18 cellular contexts compared by ENCODE assay signal in the genomic region with DNA sequence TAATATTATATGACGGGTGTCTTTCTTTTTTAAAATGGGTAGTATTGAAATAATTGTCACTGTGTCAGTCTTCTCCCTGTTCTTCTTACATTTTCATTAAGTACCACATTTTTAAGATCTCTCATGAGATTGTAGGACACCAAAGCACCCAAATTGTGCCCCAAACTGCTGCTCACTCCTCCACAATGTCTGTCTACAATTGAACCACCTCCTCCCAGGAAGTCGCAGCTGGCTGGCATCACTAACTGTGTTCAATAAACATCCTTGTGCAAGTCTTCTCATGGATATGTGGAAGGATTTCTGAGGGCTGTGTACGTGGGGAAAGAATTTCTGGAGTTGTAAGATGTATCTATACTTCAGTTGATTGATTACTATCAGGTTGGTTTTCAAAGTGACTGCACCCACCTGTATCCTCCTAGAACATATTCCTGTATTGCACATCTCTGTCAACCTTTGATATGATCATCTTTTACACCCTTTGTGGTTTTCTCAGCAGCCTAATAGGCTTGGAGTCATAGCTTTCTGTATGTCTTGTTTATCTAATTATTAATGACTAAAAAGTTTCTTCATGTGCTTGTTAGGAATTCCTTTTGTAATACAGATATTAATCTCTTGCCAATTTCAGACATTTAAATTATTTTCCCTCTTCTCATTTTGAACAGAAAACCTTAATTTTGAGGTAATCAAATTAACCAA.
A peak's percentile ranks its signal among the peaks of the same experiment; 100 is the strongest.
DNase-seq lines count a peak whose midpoint lies in the region; ATAC-seq, FAIRE-seq and TF ChIP-seq lines count a peak whose summit lies in the region.
"Had no signal": no experiment of that assay in that cellular context is flagged by ENCODE, and none has a peak within 500 bp of the region (broad histone marks: within the 10 kb centered on the region; RNA-seq: fewer than 3 reads in every experiment).

No MANE protein-coding gene starts in this region.

- no peaks in the 10 kb centered on the region for H3F3A ChIP-seq in DOHH2 (ENCODE audit: control insufficient read depth, insufficient read depth)
- 0 out of 2 replicates have a peak, but pooled peaks cover 15% of the 10 kb centered on the region for H3F3A ChIP-seq in GM23248 (ENCODE audit: insufficient read depth)

- H3K4me2 ChIP-seq in DOHH2 (ENCODE audit: low read length) (0 out of 2 replicates have a peak overlapping the region, but pooled peaks have one; percentile 0), GM23248 (ENCODE audit: unreplicated experiment) (peak overlapping the region; percentile 47), keratinocyte (ENCODE audit: control insufficient read depth, extremely low read depth, insufficient read depth, low read depth, low read length) (peak overlapping the region; percentile 38)
- H3K4me2 ChIP-seq: KMS-11 had no signal

- ATAC-seq in GM18505 (IDR thresholded peaks at IDR 0.05; ENCODE audit: unreplicated experiment): no peak
- ATAC-seq: activated naive CD8-positive, alpha-beta T cell treated with anti-CD3 and anti-CD28 coated beads, Interleukin-2, amount 50 U/mL, for 24 hours had no signal

- no peak for TF ChIP-seq POLR2A in GM18505 (IDR thresholded peaks at IDR 0.05; ENCODE audit: borderline replicate concordance, extremely low read depth, insufficient read depth, insufficient read length)

- no peaks in the 10 kb centered on the region for H3K79me2 ChIP-seq in DOHH2 (ENCODE audit: control insufficient read depth, low read length)
- no peaks in the 10 kb centered on the region for H3K79me2 ChIP-seq in GM23248 (ENCODE audit: insufficient read depth)
- H3K79me2 ChIP-seq in keratinocyte (ENCODE audit: control insufficient read depth, insufficient read depth, low read length): no peaks in the 10 kb centered on the region

- H3K36me3 ChIP-seq in DOHH2 (ENCODE audit: control insufficient read depth, low read length) (no peaks in the 10 kb centered on the region), GM23248 (ENCODE audit: low read depth) (no peaks in the 10 kb centered on the region), keratinocyte (ENCODE audit: control insufficient read depth in 2 of 2, extremely low read depth in 1 of 2, insufficient read depth in 2 of 2, low read length in 2 of 2) (no peaks in the 10 kb centered on the region)

- dilution Hi-C loops in keratinocyte (cut with MboI; ENCODE audit: extremely low pct_ligation_motif_present, low sequenced_read_pairs): no loop called here

- H3K27ac ChIP-seq in DOHH2 (ENCODE audit: low read depth, low read length) (no peak overlapping the region), GM23248 (peak overlapping the region; percentile 74), keratinocyte (ENCODE audit: control insufficient read depth, insufficient read depth, low read length) (peak overlapping the region; percentile 3), substantia nigra (ENCODE audit: low read depth, low read length, poor library complexity, severe bottlenecking) (no peak overlapping the region)
- H3K27ac ChIP-seq: KMS-11 had no signal

- H3K27me3 ChIP-seq in DOHH2 (ENCODE audit: control insufficient read depth, low read length) (no peaks in the 10 kb centered on the region), GM23248 (replicated peaks; ENCODE audit: insufficient read depth) (no peaks in the 10 kb centered on the region), keratinocyte (ENCODE audit: control insufficient read depth, extremely low read depth, insufficient read depth, low read length) (no peaks in the 10 kb centered on the region)

- 66 to 83% methylated on average over 3 of the region's 3 CpGs for WGBS in GM23248 (ENCODE audit: low coverage in 1 of 2, low lambda C conversion rate in 2 of 2, missing lambda C conversion rate in 2 of 2), 2 experiments

- CTCF ChIA-PET in GM10248 (lab: Yijun Ruan, JAX): no interaction called here

- TF ChIP-seq CTCF in DOHH2 (IDR thresholded peaks at IDR 0.05; ENCODE audit: low read depth, low read length, poor library complexity, severe bottlenecking) (no peak), keratinocyte (optimal IDR thresholded peaks at IDR 0.05 in 1 of 3, IDR thresholded peaks at IDR 0.05 in 1 of 3, conservative IDR thresholded peaks at IDR 0.05 in 1 of 3; ENCODE audit: extremely low read depth in 1 of 3, insufficient read depth in 2 of 3, low read length in 3 of 3) (no peak), GM10248 (IDR thresholded peaks at IDR 0.05; ENCODE audit: control extremely low read depth, extremely low read depth, low read depth, missing control alignments) (no peak)

- H3K4me1 ChIP-seq in DOHH2 (ENCODE audit: control insufficient read depth, low read length) (peaks cover 28% of the 10 kb centered on the region), GM23248 (ENCODE audit: insufficient read depth) (peaks cover 20% of the 10 kb centered on the region), keratinocyte (ENCODE audit: control insufficient read depth, extremely low read depth, insufficient read depth, low read length) (peaks cover 13% of the 10 kb centered on the region)

- in situ Hi-C loops in GM23248 (cut with MboI): no loop called here

- no peak overlapping the region for H3K9ac ChIP-seq in GM23248
- H3K9ac ChIP-seq in keratinocyte (ENCODE audit: control insufficient read depth, extremely low read depth, insufficient read depth, low read length): no peak overlapping the region
- H3K9ac ChIP-seq: KMS-11 had no signal

- H3K9me3 ChIP-seq in DOHH2 (ENCODE audit: control insufficient read depth, insufficient read depth, low read length): no peaks in the 10 kb centered on the region
- no peaks in the 10 kb centered on the region for H3K9me3 ChIP-seq in GM23248 (ENCODE audit: low read depth)
- no peaks in the 10 kb centered on the region for H3K9me3 ChIP-seq in keratinocyte (ENCODE audit: control insufficient read depth, low read depth, low read length)

- H2AFZ ChIP-seq in GM23248 (no peak overlapping the region), keratinocyte (ENCODE audit: control insufficient read depth, low read length) (no peak overlapping the region)

- DNase-seq in GM23248: peak; percentile 77
- peak; percentile 83 for DNase-seq in amniotic epithelial cell (ENCODE audit: low read depth)
- no peak for DNase-seq in keratinocyte (ENCODE audit: low read depth, low spot score)
- DNase-seq in GM10248 (ENCODE audit: extremely low spot score): no peak
- no peak for DNase-seq in substantia nigra (lab: John Stamatoyannopoulos, UW)
- DNase-seq: activated CD4-positive, alpha-beta T cell treated with anti-CD3 and anti-CD28 coated beads for 1 hour; activated gamma-delta T cell; activated naive CD8-positive, alpha-beta T cell treated with anti-CD3 and anti-CD28 coated beads, Interleukin-2, amount 50 U/mL, for 24 hours; CD8-positive, alpha-beta memory T cell; effector CD4-positive, alpha-beta T cell; kidney; NCI-H526 treated with DMSO at 0.1 percent for 48 hours; stimulated activated CD4-positive, alpha-beta T cell treated with anti-CD3 and anti-CD28 coated beads, Interleukin-15, amount 100 ng/mL, for 24 hours had no signal

- H3K9me1 ChIP-seq in keratinocyte (ENCODE audit: control insufficient read depth, extremely low read depth, insufficient read depth, low read length): no peaks in the 10 kb centered on the region

- FAIRE-seq in keratinocyte (lab: Jason Lieb, UNC): no peak
- FAIRE-seq: H1, RCC 7860 had no signal

- no peak overlapping the region for H3K4me3 ChIP-seq in DOHH2 (ENCODE audit: low read length)
- H3K4me3 ChIP-seq in GM23248: no peak overlapping the region
- H3K4me3 ChIP-seq in keratinocyte (ENCODE audit: control insufficient read depth in 2 of 3, extremely low read depth in 1 of 3, insufficient read depth in 2 of 3, low read depth in 1 of 3, low read length in 3 of 3): no peak overlapping the region

- H3K9me2 ChIP-seq in DOHH2 (replicated peaks; ENCODE audit: control insufficient read depth, low read length): no peaks in the 10 kb centered on the region
- 0 out of 2 replicates have a peak, but pooled peaks cover 4% of the 10 kb centered on the region for H3K9me2 ChIP-seq in GM23248 (ENCODE audit: insufficient read depth)

- POLR2A ChIA-PET in GM10248 (lab: Yijun Ruan, JAX): no interaction called here

- H4K20me1 ChIP-seq in DOHH2 (ENCODE audit: control insufficient read depth, insufficient read depth, low read depth, low read length) (no peaks in the 10 kb centered on the region), GM23248 (ENCODE audit: insufficient read depth) (no peaks in the 10 kb centered on the region), keratinocyte (ENCODE audit: control insufficient read depth, extremely low read depth, insufficient read depth, low read length) (no peaks in the 10 kb centered on the region)

Comparison
In these comparisons a context has a peak if more than half of its experiments do, and no peak if none do; other contexts are left out.
1. H3K27ac ChIP-seq: peak in GM23248 (single experiment) and keratinocyte (single experiment); none in DOHH2 (single experiment) and substantia nigra (single experiment).
2. DNase-seq: peak in GM23248 (single experiment) and amniotic epithelial cell (single experiment); none in keratinocyte (single experiment), GM10248 (single experiment) and substantia nigra (0 of 49).
3. Peak in every context shown above with its lines, with median percentiles within 50 percentile points of each other: H3K4me2 ChIP-seq.